In genomic region chr16:9297437-9298113, GRCh38 we compare ENCODE assay signal across 9 cellular contexts.
A peak's percentile ranks its signal among the peaks of the same experiment; 100 is the strongest.
DNase-seq lines count a peak whose midpoint lies in the region; ATAC-seq lines count a peak whose summit lies in the region.
"Had no signal": no experiment of that assay in that cellular context is flagged by ENCODE, and none has a peak within 500 bp of the region (broad histone marks: within the 10 kb centered on the region; RNA-seq: fewer than 3 reads in every experiment).

No MANE protein-coding gene starts in this region.

- no peaks in the 10 kb centered on the region for H3K9me3 ChIP-seq in iPS DF 6.9 (ENCODE audit: control insufficient read depth, insufficient read depth, low read length)
- H3K9me3 ChIP-seq: pancreas had no signal

- WGBS in iPS DF 6.9 (ENCODE audit: insufficient coverage, insufficient read length): no CpG with 5 or more reads among the region's 12 CpGs

- H3K4me1 ChIP-seq in iPS DF 6.9 (ENCODE audit: control insufficient read depth, insufficient read depth, low read length): no peaks in the 10 kb centered on the region

- no peak overlapping the region for H3K27ac ChIP-seq in iPS DF 6.9 (ENCODE audit: low read length)
- H3K27ac ChIP-seq: pancreas had no signal

- no peak for ATAC-seq in GM19452 (IDR thresholded peaks at IDR 0.05; ENCODE audit: unreplicated experiment)
- ATAC-seq in HG02798 (IDR thresholded peaks at IDR 0.05; ENCODE audit: poor library complexity, unreplicated experiment): no peak
- no peak for ATAC-seq in HG03097 (IDR thresholded peaks at IDR 0.05; ENCODE audit: low FRiP score, unreplicated experiment)

- no peaks in the 10 kb centered on the region for H3K27me3 ChIP-seq in iPS DF 6.9 (ENCODE audit: control insufficient read depth, insufficient read depth, low read length)
- H3K27me3 ChIP-seq: pancreas had no signal

- peak; percentile 27 for DNase-seq in stimulated activated CD4-positive, alpha-beta T cell treated with anti-CD3 and anti-CD28 coated beads, Interleukin-15, amount 100 ng/mL, for 24 hours
- DNase-seq in stimulated activated CD4-positive, alpha-beta T cell treated with anti-CD3 and anti-CD28 coated beads, Interleukin-4, amount 100 ng/mL, for 24 hours: no peak
- DNase-seq in SW480 (ENCODE audit: low spot score): peak; percentile 45
- peak; percentile 63 for DNase-seq in iPS DF 6.9 (ENCODE audit: low read depth, low spot score)
- DNase-seq in stimulated activated CD4-positive, alpha-beta T cell treated with anti-CD3 and anti-CD28 coated beads, Interleukin-12 subunit alpha, Interleukin-12 subunit beta, amount 100 ng/mL, for 4 hours: no peak

- no peaks in the 10 kb centered on the region for H3K36me3 ChIP-seq in iPS DF 6.9 (ENCODE audit: control insufficient read depth, insufficient read depth, low read length)
- H3K36me3 ChIP-seq: pancreas had no signal

- no peak overlapping the region for H3K4me3 ChIP-seq in iPS DF 6.9 (ENCODE audit: low read length)
- H3K4me3 ChIP-seq: pancreas had no signal

Comparison
In these comparisons a context has a peak if more than half of its experiments do, and no peak if none do; other contexts are left out.
1. DNase-seq: peak in stimulated activated CD4-positive, alpha-beta T cell treated with anti-CD3 and anti-CD28 coated beads, Interleukin-15, amount 100 ng/mL, for 24 hours (single experiment), SW480 (single experiment) and iPS DF 6.9 (single experiment); none in stimulated activated CD4-positive, alpha-beta T cell treated with anti-CD3 and anti-CD28 coated beads, Interleukin-4, amount 100 ng/mL, for 24 hours (single experiment) and stimulated activated CD4-positive, alpha-beta T cell treated with anti-CD3 and anti-CD28 coated beads, Interleukin-12 subunit alpha, Interleukin-12 subunit beta, amount 100 ng/mL, for 4 hours (single experiment).